ENCODE assay signal across 29 cellular contexts in genomic region chr4:5656415-5656814, GRCh38. TPM values are rescaled to one million over a fixed set of nuclear protein-coding genes. Genes with fewer than 3 reads are reported as not detected.
"Had no signal": no experiment of that assay in that cellular context is flagged by ENCODE, and none has a peak within 500 bp of the region (broad histone marks: within the 10 kb centered on the region; RNA-seq: fewer than 3 reads in every experiment).

No MANE protein-coding gene starts in this region.

- H3K9ac ChIP-seq: KMS-11, SK-N-SH had no signal

- H3K36me3 ChIP-seq: Peyer's patch had no signal

- DNase-seq: activated CD4-positive, alpha-beta memory T cell treated with anti-CD3 and anti-CD28 coated beads, Interleukin-2, amount 10 ng/mL, durations not matched to agents 7 days and 5 days; activated CD4-positive, alpha-beta T cell treated with anti-CD3 and anti-CD28 coated beads for 36 hours; activated CD4-positive, alpha-beta T cell treated with anti-CD3 and anti-CD28 coated beads, Interleukin-2, amount 50 U/mL, for 1 hour; activated CD8-positive, alpha-beta memory T cell treated with anti-CD3 and anti-CD28 coated beads, Interleukin-2, amount 50 U/mL, for 4 hours; activated gamma-delta T cell treated with Interleukin-2 at 50 U/mL for 16 hours; activated naive CD4-positive, alpha-beta T cell treated with anti-CD3 and anti-CD28 coated beads, Interleukin-2, amount 10 ng/mL, durations not matched to agents 7 days and 5 days; activated naive CD8-positive, alpha-beta T cell treated with anti-CD3 and anti-CD28 coated beads for 36 hours; activated T-cell treated with anti-CD3 and anti-CD28 coated beads, Interleukin-2, amount 50 U/mL, for 72 hours; brain microvascular endothelial cell; IMR-90; NCI-H1092; NCI-H1417 treated with DMSO at 0.1 percent for 48 hours; NCI-H1694; NCI-H2029; NCI-H2107; NCI-H2227 treated with DMSO at 0.1 percent for 48 hours; NCI-H446 treated with DMSO at 0.1 percent for 48 hours; NCI-H524 treated with DMSO at 0.1 percent for 48 hours; NCI-H748 treated with DMSO at 0.1 percent for 48 hours; NK-92 treated with Interleukin-12 subunit alpha and Interleukin-12 subunit beta, amount 100 ng/mL, for 24 hours; Peyer's patch; Right ventricle myocardium superior; SK-N-SH; T-helper 1 cell had no signal

- H3K4me3 Mint-ChIP-seq: activated CD4-positive, alpha-beta memory T cell treated with anti-CD3 and anti-CD28 coated beads, Interleukin-2, amount 10 ng/mL, durations not matched to agents 7 days and 5 days; activated CD4-positive, alpha-beta T cell treated with anti-CD3 and anti-CD28 coated beads for 36 hours; activated naive CD4-positive, alpha-beta T cell treated with anti-CD3 and anti-CD28 coated beads, Interleukin-2, amount 10 ng/mL, durations not matched to agents 7 days and 5 days; activated naive CD8-positive, alpha-beta T cell treated with anti-CD3 and anti-CD28 coated beads for 36 hours; activated T-cell treated with anti-CD3 and anti-CD28 coated beads, Interleukin-2, amount 50 U/mL, for 72 hours had no signal

- H3K36me3 Mint-ChIP-seq: activated naive CD4-positive, alpha-beta T cell treated with anti-CD3 and anti-CD28 coated beads, Interleukin-2, amount 10 ng/mL, durations not matched to agents 7 days and 5 days; activated naive CD8-positive, alpha-beta T cell treated with anti-CD3 and anti-CD28 coated beads for 36 hours had no signal

- H3K9me3 Mint-ChIP-seq: activated CD4-positive, alpha-beta memory T cell treated with anti-CD3 and anti-CD28 coated beads, Interleukin-2, amount 10 ng/mL, durations not matched to agents 7 days and 5 days; activated T-helper 2 cell treated with anti-CD3 and anti-CD28 coated beads, Interferon-gamma antibody, Interleukin-2, Interleukin-4, amounts not matched to agents 10 μg/mL and 5 μg/mL and 100 μg/mL, durations not matched to agents 14 hours and 24 hours and 36 hours had no signal

- H3K27ac ChIP-seq: brain microvascular endothelial cell, KMS-11, Peyer's patch, RWPE1, SJCRH30, VCaP had no signal

- H3K27me3 Mint-ChIP-seq: activated CD4-positive, alpha-beta memory T cell treated with anti-CD3 and anti-CD28 coated beads, Interleukin-2, amount 10 ng/mL, durations not matched to agents 7 days and 5 days; activated naive CD4-positive, alpha-beta T cell treated with anti-CD3 and anti-CD28 coated beads, Interleukin-2, amount 10 ng/mL, durations not matched to agents 7 days and 5 days had no signal

- H3K4me2 ChIP-seq: KMS-11, SK-N-SH had no signal

- H3K27ac Mint-ChIP-seq: activated CD4-positive, alpha-beta memory T cell treated with anti-CD3 and anti-CD28 coated beads, Interleukin-2, amount 10 ng/mL, durations not matched to agents 7 days and 5 days; activated CD4-positive, alpha-beta T cell treated with anti-CD3 and anti-CD28 coated beads for 36 hours; activated naive CD4-positive, alpha-beta T cell treated with anti-CD3 and anti-CD28 coated beads, Interleukin-2, amount 10 ng/mL, durations not matched to agents 7 days and 5 days; activated naive CD8-positive, alpha-beta T cell treated with anti-CD3 and anti-CD28 coated beads for 36 hours; activated T-cell treated with anti-CD3 and anti-CD28 coated beads, Interleukin-2, amount 50 U/mL, for 72 hours; activated T-helper 2 cell treated with anti-CD3 and anti-CD28 coated beads, Interferon-gamma antibody, Interleukin-2, Interleukin-4, amounts not matched to agents 10 μg/mL and 5 μg/mL and 100 μg/mL, durations not matched to agents 14 hours and 24 hours and 36 hours had no signal

- H3K27me3 ChIP-seq: brain microvascular endothelial cell, Peyer's patch, SJCRH30 had no signal

- H3K9me3 ChIP-seq: Peyer's patch, SK-N-SH had no signal

- H3K4me3 ChIP-seq: Peyer's patch, SJCRH30 had no signal

- H3K4me1 ChIP-seq: Peyer's patch, SJCRH30 had no signal

- H3K4me1 Mint-ChIP-seq: activated CD4-positive, alpha-beta memory T cell treated with anti-CD3 and anti-CD28 coated beads, Interleukin-2, amount 10 ng/mL, durations not matched to agents 7 days and 5 days; activated CD4-positive, alpha-beta T cell treated with anti-CD3 and anti-CD28 coated beads for 36 hours; activated naive CD4-positive, alpha-beta T cell treated with anti-CD3 and anti-CD28 coated beads, Interleukin-2, amount 10 ng/mL, durations not matched to agents 7 days and 5 days; activated naive CD8-positive, alpha-beta T cell treated with anti-CD3 and anti-CD28 coated beads for 36 hours had no signal

RNA-seq across cellular contexts. Expression of gene EVC2, which starts 51.9 kb away (rescaled TPM):
- polyA plus RNA-seq: SK-N-SH had no signal
